In genomic region chr11:45810431-45811108, GRCh38 we compare ENCODE assay signal across 16 cellular contexts.
"Had no signal": no experiment of that assay in that cellular context is flagged by ENCODE, and none has a peak within 500 bp of the region (broad histone marks: within the 10 kb centered on the region; RNA-seq: fewer than 3 reads in every experiment).

No MANE protein-coding gene starts in this region.

- H3K27me3 ChIP-seq: breast epithelium, dorsolateral prefrontal cortex had no signal

- H3K4me3 ChIP-seq: breast epithelium, dorsolateral prefrontal cortex, thoracic aorta had no signal

- H3K27me3 Mint-ChIP-seq: activated CD4-positive, alpha-beta memory T cell treated with anti-CD3 and anti-CD28 coated beads, Interleukin-2, amount 10 ng/mL, durations not matched to agents 7 days and 5 days; stimulated activated naive CD8-positive, alpha-beta T cell treated with anti-CD3 and anti-CD28 coated beads, Interleukin-15, amount 100 ng/mL, for 72 hours had no signal

- ATAC-seq: esophagus mucosa; left lobe of liver; natural killer cell; stimulated activated naive CD8-positive, alpha-beta T cell treated with anti-CD3 and anti-CD28 coated beads, Interleukin-15, amount 100 ng/mL, for 72 hours had no signal

- DNase-seq: activated CD4-positive, alpha-beta memory T cell treated with anti-CD3 and anti-CD28 coated beads, Interleukin-2, amount 10 ng/mL, durations not matched to agents 7 days and 5 days; activated CD4-positive, alpha-beta T cell treated with anti-CD3 and anti-CD28 coated beads for 1 hour; activated naive CD4-positive, alpha-beta T cell treated with anti-CD3 and anti-CD28 coated beads, Interleukin-2, amount 50 U/mL, for 16 hours; anterior cingulate cortex; dorsolateral prefrontal cortex; glutamatergic neuron; mammary epithelial cell; natural killer cell; stimulated activated CD4-positive, alpha-beta T cell treated with anti-CD3 and anti-CD28 coated beads, Interleukin-2, amount 100 ng/mL, for 48 hours; stimulated activated naive CD8-positive, alpha-beta T cell treated with anti-CD3 and anti-CD28 coated beads, Interleukin-15, amount 100 ng/mL, for 72 hours had no signal

- H3K27ac Mint-ChIP-seq: activated CD4-positive, alpha-beta memory T cell treated with anti-CD3 and anti-CD28 coated beads, Interleukin-2, amount 10 ng/mL, durations not matched to agents 7 days and 5 days had no signal

- H3K27ac ChIP-seq: breast epithelium, dorsolateral prefrontal cortex, thoracic aorta had no signal

- H3K9me3 Mint-ChIP-seq: activated CD4-positive, alpha-beta memory T cell treated with anti-CD3 and anti-CD28 coated beads, Interleukin-2, amount 10 ng/mL, durations not matched to agents 7 days and 5 days; activated T-helper 2 cell treated with anti-CD3 and anti-CD28 coated beads, Interferon-gamma antibody, Interleukin-2, Interleukin-4, amounts not matched to agents 10 μg/mL and 5 μg/mL and 100 μg/mL, durations not matched to agents 14 hours and 24 hours and 36 hours; natural killer cell; stimulated activated naive CD8-positive, alpha-beta T cell treated with anti-CD3 and anti-CD28 coated beads, Interleukin-15, amount 100 ng/mL, for 72 hours; T-helper 2 cell treated with Interferon-gamma antibody and Interleukin-4, amounts not matched to agents 5 μg/mL and 100 μg/mL, for 36 hours had no signal

- H3K9me3 ChIP-seq: breast epithelium, thoracic aorta had no signal

- H3K36me3 Mint-ChIP-seq: natural killer cell had no signal

- H3K4me3 Mint-ChIP-seq: activated CD4-positive, alpha-beta memory T cell treated with anti-CD3 and anti-CD28 coated beads, Interleukin-2, amount 10 ng/mL, durations not matched to agents 7 days and 5 days; natural killer cell; stimulated activated naive CD8-positive, alpha-beta T cell treated with anti-CD3 and anti-CD28 coated beads, Interleukin-15, amount 100 ng/mL, for 72 hours; T-helper 2 cell treated with Interferon-gamma antibody and Interleukin-4, amounts not matched to agents 5 μg/mL and 100 μg/mL, for 36 hours had no signal
